ENCODE assay signal across 17 cellular contexts in the genomic region with DNA sequence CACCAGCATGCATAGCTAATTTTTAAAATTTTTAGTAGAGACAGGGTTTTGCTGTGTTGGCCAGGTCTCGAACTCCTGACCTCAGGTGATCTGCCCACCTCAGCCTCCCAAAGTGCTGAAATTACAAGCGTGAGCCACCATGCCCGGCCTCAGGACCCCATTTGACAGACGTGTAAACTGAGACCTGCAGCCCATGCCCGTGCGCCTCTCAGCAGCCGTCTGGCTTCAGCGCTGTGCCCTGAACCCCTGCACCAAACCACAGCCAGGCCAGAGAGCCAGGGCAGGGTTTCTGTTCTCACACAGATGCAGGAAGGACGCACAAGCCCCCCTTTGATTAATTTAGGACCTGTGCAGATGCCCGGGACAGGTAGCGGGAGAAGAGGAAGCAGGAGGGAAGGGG. TPM values are rescaled to one million over a fixed set of nuclear protein-coding genes. Genes with fewer than 3 reads are reported as not detected.
A peak's percentile ranks its signal among the peaks of the same experiment; 100 is the strongest.
DNase-seq lines count a peak whose midpoint lies in the region; ATAC-seq and TF ChIP-seq lines count a peak whose summit lies in the region.
"Had no signal": no experiment of that assay in that cellular context is flagged by ENCODE, and none has a peak within 500 bp of the region (broad histone marks: within the 10 kb centered on the region; RNA-seq: fewer than 3 reads in every experiment).

No MANE protein-coding gene starts in this region.

- peaks cover 51% of the 10 kb centered on the region for H3K79me2 ChIP-seq in DOHH2 (ENCODE audit: control insufficient read depth, low read length)

- intact Hi-C loops in Right ventricle myocardium superior (cut with DNase I) (no loop called here), spleen (cut with DNase I; ENCODE audit: low total_unique reads) (no loop called here), CD14-positive monocyte (cut with micrococcal nuclease) (loop anchor here in 1 of 2 donors (5.0 to 10.0 kb wide), 2 partner anchors 58 to 146 kb away; partner anchors contain the start of gene HAMP)

- no peaks in the 10 kb centered on the region for H3K4me1 Mint-ChIP-seq in chondrocyte (ENCODE audit: low read depth)
- peaks cover 16% of the 10 kb centered on the region for H3K4me1 Mint-ChIP-seq in CD14-positive monocyte

- peaks cover 64% of the 10 kb centered on the region for H3F3A ChIP-seq in DOHH2 (ENCODE audit: control insufficient read depth, insufficient read depth)

- WGBS in spleen, 5 donors = 77 to 91% (median 89%) methylated on average over 6 to 11 of the region's 11 CpGs

- no peaks in the 10 kb centered on the region for H3K9me3 ChIP-seq in right atrium auricular region
- H3K9me3 ChIP-seq in DOHH2 (ENCODE audit: control insufficient read depth, insufficient read depth, low read length) = no peaks in the 10 kb centered on the region
- no peaks in the 10 kb centered on the region for H3K9me3 ChIP-seq in spleen
- H3K9me3 ChIP-seq: BLaER1, HAP-1 had no signal

- TF ChIP-seq POLR2A in spleen (IDR thresholded peaks at IDR 0.05) = no peak

- H3K27me3 Mint-ChIP-seq in chondrocyte (ENCODE audit: low read depth) (peaks cover 37% of the 10 kb centered on the region), CD14-positive monocyte (ENCODE audit: low read depth in 3 of 3) (peaks cover 6 to 17% (median 9%) of the 10 kb centered on the region in 3 donors)
- H3K27me3 Mint-ChIP-seq: CD4-positive, alpha-beta T cell had no signal

- H3K4me3 Mint-ChIP-seq in chondrocyte (ENCODE audit: unreplicated experiment) = no peak overlapping the region
- H3K4me3 Mint-ChIP-seq in CD14-positive monocyte = no peak overlapping the region
- H3K4me3 Mint-ChIP-seq: CD4-positive, alpha-beta T cell had no signal

- H3K27ac Mint-ChIP-seq in chondrocyte (ENCODE audit: unreplicated experiment) = no peak overlapping the region
- H3K27ac Mint-ChIP-seq in CD14-positive monocyte = peak overlapping the region in 1 of 7 donors; percentile 46
- H3K27ac Mint-ChIP-seq: CD4-positive, alpha-beta T cell had no signal

- H3K36me3 ChIP-seq in right atrium auricular region (no peaks in the 10 kb centered on the region), DOHH2 (ENCODE audit: control insufficient read depth, low read length) (peaks cover 100% of the 10 kb centered on the region), spleen (peaks cover 0 to 93% (median 7%) of the 10 kb centered on the region in 6 donors)
- H3K36me3 ChIP-seq: HAP-1 had no signal

- H3K9me3 Mint-ChIP-seq in chondrocyte (ENCODE audit: low read depth) = no peaks in the 10 kb centered on the region
- peaks cover 0 to 4% (median 0%) of the 10 kb centered on the region in 7 donors for H3K9me3 Mint-ChIP-seq in CD14-positive monocyte
- H3K9me3 Mint-ChIP-seq: CD4-positive, alpha-beta T cell had no signal

- H3K27me3 ChIP-seq in right atrium auricular region (no peaks in the 10 kb centered on the region), DOHH2 (ENCODE audit: control insufficient read depth, low read length) (no peaks in the 10 kb centered on the region), spleen (replicated peaks in 1 of 7) (peaks cover 0 to 1% (median 0%) of the 10 kb centered on the region in 7 donors)
- H3K27me3 ChIP-seq: BLaER1 had no signal

- H3K27ac ChIP-seq in right atrium auricular region = no peak overlapping the region
- no peak overlapping the region for H3K27ac ChIP-seq in DOHH2 (ENCODE audit: low read depth, low read length)
- no peak overlapping the region for H3K27ac ChIP-seq in spleen
- H3K27ac ChIP-seq: 22Rv1 had no signal

- H3K4me1 ChIP-seq in right atrium auricular region = no peaks in the 10 kb centered on the region
- peaks cover 97% of the 10 kb centered on the region for H3K4me1 ChIP-seq in DOHH2 (ENCODE audit: control insufficient read depth, low read length)
- H3K4me1 ChIP-seq in spleen = peaks cover 3 to 99% (median 40%) of the 10 kb centered on the region in 6 donors
- H3K4me1 ChIP-seq: HAP-1 had no signal

- no peaks in the 10 kb centered on the region for H3K9me2 ChIP-seq in DOHH2 (replicated peaks; ENCODE audit: control insufficient read depth, low read length)

- peaks cover 46% of the 10 kb centered on the region for H4K20me1 ChIP-seq in DOHH2 (ENCODE audit: control insufficient read depth, insufficient read depth, low read depth, low read length)

- peak overlapping the region; percentile 7; the same call in 1 of the 2 replicates for H3K4me2 ChIP-seq in DOHH2 (ENCODE audit: low read length)

- no peak overlapping the region for H3K4me3 ChIP-seq in right atrium auricular region
- H3K4me3 ChIP-seq in DOHH2 (ENCODE audit: low read length) = no peak overlapping the region
- H3K4me3 ChIP-seq in spleen = no peak overlapping the region
- H3K4me3 ChIP-seq: BLaER1, HAP-1 had no signal

- no peak for TF ChIP-seq CTCF in right atrium auricular region (IDR thresholded peaks at IDR 0.05)
- no peak for TF ChIP-seq CTCF in DOHH2 (IDR thresholded peaks at IDR 0.05; ENCODE audit: low read depth, low read length, poor library complexity, severe bottlenecking)
- TF ChIP-seq CTCF in chondrocyte (IDR thresholded peaks at IDR 0.05) = no peak
- TF ChIP-seq CTCF in spleen (IDR thresholded peaks at IDR 0.05 in 8 of 11, conservative IDR thresholded peaks at IDR 0.05 in 3 of 11) = no peak
- TF ChIP-seq CTCF in CD14-positive monocyte (IDR thresholded peaks at IDR 0.05) = no peak

- ATAC-seq in Right ventricle myocardium superior (ENCODE audit: poor library complexity) (no peak), GM19467 (IDR thresholded peaks at IDR 0.05; ENCODE audit: unreplicated experiment) (no peak), HG03571 (IDR thresholded peaks at IDR 0.05; ENCODE audit: unreplicated experiment) (no peak)

- no peaks in the 10 kb centered on the region for H3K36me3 Mint-ChIP-seq in chondrocyte (ENCODE audit: low read depth)
- H3K36me3 Mint-ChIP-seq in CD14-positive monocyte = peaks cover 0 to 3% of the 10 kb centered on the region in 2 donors

- DNase-seq in Right ventricle myocardium superior = peak; percentile 19
- no peak for DNase-seq in right atrium auricular region (ENCODE audit: low spot score)
- DNase-seq in chondrocyte (ENCODE audit: low spot score) = peak; percentile 54
- peak; percentile 66 for DNase-seq in spleen
- no peak for DNase-seq in CD14-positive monocyte (ENCODE audit: low spot score)
- DNase-seq: Calu3; CD4-positive, alpha-beta T cell; DMS 273 treated with DMSO at 0.1 percent for 48 hours; GOT3 had no signal

RNA-seq across cellular contexts. Expression of gene FFAR1, which starts 7.3 kb away (rescaled TPM):
- not detected for total RNA-seq in Right ventricle myocardium superior
- total RNA-seq in right atrium auricular region = not detected
- not detected in 3 replicates for total RNA-seq in chondrocyte
- total RNA-seq in spleen = under 1 TPM in 4 of 7 donors, not detected in 3; 0.16 to 0.32 (median 0.28) TPM
- polyA plus RNA-seq in spleen = under 1 TPM; 0.18 to 0.52 (median 0.26) TPM
- not detected for polyA plus RNA-seq in CD14-positive monocyte
- total RNA-seq: A673; Calu3; CD4-positive, alpha-beta T cell; G401 had no signal

RNA-seq across cellular contexts. Expression of gene CD22, which starts 11.4 kb away (rescaled TPM):
- 0.56 TPM for total RNA-seq in Right ventricle myocardium superior
- total RNA-seq in right atrium auricular region = 1 to 10 TPM in 1 of 2 donors, not detected in 1; 1.4 TPM
- total RNA-seq in chondrocyte = not detected in 3 replicates
- 100 to 1,000 TPM; 251 to 446 (median 339) TPM for total RNA-seq in spleen
- polyA plus RNA-seq in spleen = 100 to 1,000 TPM; 292 to 445 (median 394) TPM
- polyA plus RNA-seq in CD14-positive monocyte = under 1 TPM; 0.24 to 0.88 TPM
- total RNA-seq: A673, G401 had no signal

RNA-seq across cellular contexts. Expression of gene FFAR3, which starts 17.8 kb away (rescaled TPM):
- total RNA-seq in Right ventricle myocardium superior = not detected
- not detected for total RNA-seq in right atrium auricular region
- total RNA-seq in chondrocyte = not detected in 3 replicates
- total RNA-seq in spleen = 1 to 10 TPM in 4 of 7 donors, under 1 TPM in 2, not detected in 1; 0.55 to 3.2 (median 2.0) TPM
- under 1 TPM; 0.30 to 0.45 (median 0.33) TPM for polyA plus RNA-seq in spleen
- 1 to 10 TPM; 1.2 TPM for polyA plus RNA-seq in CD14-positive monocyte
- total RNA-seq: Calu3; CD4-positive, alpha-beta T cell; G401 had no signal

RNA-seq across cellular contexts. Expression of gene GPR42, which starts 30.4 kb away (rescaled TPM):
- total RNA-seq in Right ventricle myocardium superior (not detected), right atrium auricular region (not detected), chondrocyte (not detected in 3 replicates), spleen (under 1 TPM in 3 of 7 donors, not detected in 4; 0.60 to 0.67 (median 0.66) TPM)
- polyA plus RNA-seq in spleen (under 1 TPM in 1 of 3 donors, not detected in 2; 0.09 TPM), CD14-positive monocyte (under 1 TPM in 1 of 2 donors, not detected in 1; 0.17 TPM)
- total RNA-seq: A673, Calu3, G401 had no signal

RNA-seq across cellular contexts. Expression of gene MAG, which starts 48.5 kb away (rescaled TPM):
- total RNA-seq in Right ventricle myocardium superior (not detected), right atrium auricular region (not detected), chondrocyte (not detected in 3 replicates), spleen (10 to 100 TPM in 3 of 7 donors, under 1 TPM in 2, not detected in 2; 0.26 to 55.2 (median 35.1) TPM)
- polyA plus RNA-seq in spleen (under 1 TPM; 0.07 to 0.42 (median 0.16) TPM), CD14-positive monocyte (not detected)
- total RNA-seq: A673; Calu3; CD4-positive, alpha-beta T cell; G401 had no signal

Comparison
In these comparisons a context has a peak if more than half of its experiments do, and no peak if none do; other contexts are left out.
1. DNase-seq: peak in Right ventricle myocardium superior (single experiment), chondrocyte (single experiment) and spleen (single experiment); none in right atrium auricular region (single experiment) and CD14-positive monocyte (single experiment).
2. RNA of gene CD22, which starts 11.4 kb away (total RNA-seq): 251 to 446 TPM in spleen; 1.4 TPM in right atrium auricular region, 0.56 TPM in Right ventricle myocardium superior (single experiment) and not detected in chondrocyte; every median in the first group is over 100 times any median in the second.